ENCODE assay signal across 9 cellular contexts in the genomic region with DNA sequence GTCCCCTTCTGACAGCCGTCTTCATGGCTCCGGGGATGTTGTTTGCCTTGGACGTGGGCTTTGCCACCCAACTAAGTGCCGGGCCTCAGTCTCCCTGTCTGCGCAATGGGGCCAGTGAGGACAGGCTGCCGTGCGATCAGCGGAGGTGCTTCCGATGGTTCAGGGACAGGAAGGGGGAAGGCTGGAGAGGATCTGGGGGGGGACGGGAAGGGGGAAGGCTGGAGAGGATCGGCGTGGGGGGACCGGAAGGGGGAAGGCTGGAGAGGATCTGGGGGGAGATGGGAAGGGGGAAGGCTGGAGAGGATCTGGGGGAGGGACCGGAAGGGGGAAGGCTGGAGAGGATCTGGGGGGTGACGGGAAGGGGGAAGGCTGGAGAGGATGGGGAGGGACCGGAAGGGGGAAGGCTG. TPM values are rescaled to one million over a fixed set of nuclear protein-coding genes. Genes with fewer than 3 reads are reported as not detected.
DNase-seq lines count a peak whose midpoint lies in the region; ATAC-seq and TF ChIP-seq lines count a peak whose summit lies in the region.
"Had no signal": no experiment of that assay in that cellular context is flagged by ENCODE, and none has a peak within 500 bp of the region (broad histone marks: within the 10 kb centered on the region; RNA-seq: fewer than 3 reads in every experiment).

No MANE protein-coding gene starts in this region.

- no peaks in the 10 kb centered on the region for H3K9me3 ChIP-seq in lower lobe of right lung

- ATAC-seq in lower lobe of right lung (no peak), HG02642 (IDR thresholded peaks at IDR 0.05; ENCODE audit: poor library complexity, unreplicated experiment) (no peak)

- H3K27ac ChIP-seq in lower lobe of right lung: peak overlapping the region; percentile 46

- peaks cover 40% of the 10 kb centered on the region for H3K4me1 Mint-ChIP-seq in brain

- peak overlapping the region in 2 of 5 experiments; percentile 38 to 83 for H3K27ac Mint-ChIP-seq in brain

- peaks cover 38% of the 10 kb centered on the region for H3K4me1 ChIP-seq in lower lobe of right lung

- peaks cover 0 to 4% (median 0%) of the 10 kb centered on the region in 5 experiments for H3K9me3 Mint-ChIP-seq in brain

- no peaks in the 10 kb centered on the region for H3K36me3 Mint-ChIP-seq in brain

- H3K4me3 ChIP-seq in lower lobe of right lung: peak overlapping the region; percentile 57

- H3K36me3 ChIP-seq in lower lobe of right lung: no peaks in the 10 kb centered on the region

- intact Hi-C loops in lower lobe of right lung (cut with DNase I): no loop called here

- H3K4me3 Mint-ChIP-seq in brain: peak overlapping the region in 4 of 5 experiments; percentile 67 to 82 (median 78)

- peaks cover 2% of the 10 kb centered on the region for H3K27me3 Mint-ChIP-seq in brain

- no peak for TF ChIP-seq CTCF in brain (conservative IDR thresholded peaks at IDR 0.05)
- TF ChIP-seq CTCF in lower lobe of right lung (IDR thresholded peaks at IDR 0.05): no peak

- DNase-seq in AG08396 (ENCODE audit: low spot score): peak; percentile 65
- DNase-seq in HS-5 (ENCODE audit: low read depth): peak; percentile 64
- no peak for DNase-seq in lower lobe of right lung
- DNase-seq in activated CD8-positive, alpha-beta memory T cell treated with anti-CD3 and anti-CD28 coated beads for 24 hours: no peak
- no peak for DNase-seq in AML-193 (lab: John Stamatoyannopoulos, UW)
- no peak for DNase-seq in activated CD4-positive, CD25-positive, alpha-beta regulatory T cell treated with anti-CD3 and anti-CD28 coated beads, Interleukin-2, amount 50 U/mL, for 72 hours
- DNase-seq: small intestine had no signal

- H3K27me3 ChIP-seq in lower lobe of right lung (ENCODE audit: low read depth): peaks cover 73% of the 10 kb centered on the region

RNA-seq across cellular contexts. Expression of a gene that starts 3.4 kb away (rescaled TPM):
- polyA plus RNA-seq in brain (ENCODE audit: insufficient read depth, low read depth, low replicate concordance): 15.5 TPM
- total RNA-seq in lower lobe of right lung: 2.5 TPM

Comparison
In these comparisons a context has a peak if more than half of its experiments do, and no peak if none do; other contexts are left out.
1. DNase-seq: peak in AG08396 (single experiment) and HS-5 (single experiment); none in lower lobe of right lung (single experiment), activated CD8-positive, alpha-beta memory T cell treated with anti-CD3 and anti-CD28 coated beads for 24 hours (single experiment), AML-193 (0 of 2) and activated CD4-positive, CD25-positive, alpha-beta regulatory T cell treated with anti-CD3 and anti-CD28 coated beads, Interleukin-2, amount 50 U/mL, for 72 hours (single experiment).